Comparison of ENCODE assay signal across 1 cellular context in the genomic region with DNA sequence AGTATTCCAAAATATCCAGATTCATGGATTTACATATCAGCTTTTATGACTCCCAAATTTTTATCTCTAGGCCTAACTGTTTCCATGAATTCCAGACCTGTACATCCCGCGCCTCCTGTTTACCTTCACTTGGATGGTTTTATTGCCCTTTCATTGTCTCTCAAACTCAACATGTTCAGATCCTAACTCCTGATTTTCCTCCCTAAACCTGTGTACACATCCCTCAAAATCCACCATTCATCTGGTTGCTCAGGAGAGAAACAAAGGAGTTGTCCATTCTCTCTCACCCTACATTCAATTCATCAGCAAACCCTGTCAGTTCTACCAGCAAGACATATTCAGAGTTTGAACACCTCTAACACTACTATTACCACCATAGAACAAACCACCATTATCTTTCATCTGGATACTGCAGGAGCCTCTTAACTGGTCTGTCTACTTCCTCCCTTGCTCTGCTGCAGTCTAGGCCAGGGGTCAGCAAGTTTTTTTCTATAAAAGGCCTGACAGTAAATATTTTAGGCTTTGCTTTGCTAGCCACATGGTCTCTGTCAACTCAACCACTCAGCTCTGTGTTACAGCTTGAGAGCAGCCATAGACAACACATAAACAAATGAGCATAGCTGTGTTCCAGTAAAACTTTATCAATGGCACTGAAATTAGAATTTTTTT.
TF ChIP-seq lines count a peak whose summit lies in the region.

No MANE protein-coding gene starts in this region.

TF ChIP-seq in IMR-90, 13 proteins besides CTCF, POLR2A, EP300 and RAD21:
- TF ChIP-seq, protein P1, sequence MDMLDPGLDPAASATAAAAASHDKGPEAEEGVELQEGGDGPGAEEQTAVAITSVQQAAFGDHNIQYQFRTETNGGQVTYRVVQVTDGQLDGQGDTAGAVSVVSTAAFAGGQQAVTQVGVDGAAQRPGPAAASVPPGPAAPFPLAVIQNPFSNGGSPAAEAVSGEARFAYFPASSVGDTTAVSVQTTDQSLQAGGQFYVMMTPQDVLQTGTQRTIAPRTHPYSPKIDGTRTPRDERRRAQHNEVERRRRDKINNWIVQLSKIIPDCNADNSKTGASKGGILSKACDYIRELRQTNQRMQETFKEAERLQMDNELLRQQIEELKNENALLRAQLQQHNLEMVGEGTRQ (IDR thresholded peaks at IDR 0.05; ENCODE audit: low read depth, low read length), result no peak
- no peak for TF ChIP-seq RFX5 (IDR thresholded peaks at IDR 0.05; ENCODE audit: low read depth, low read length)
- no peak for TF ChIP-seq NFE2L2 (IDR thresholded peaks at IDR 0.05; ENCODE audit: low read depth, low read length)
- TF ChIP-seq BHLHE40 (IDR thresholded peaks at IDR 0.05; ENCODE audit: low read depth, low read length), result no peak
- TF ChIP-seq, protein P2, sequence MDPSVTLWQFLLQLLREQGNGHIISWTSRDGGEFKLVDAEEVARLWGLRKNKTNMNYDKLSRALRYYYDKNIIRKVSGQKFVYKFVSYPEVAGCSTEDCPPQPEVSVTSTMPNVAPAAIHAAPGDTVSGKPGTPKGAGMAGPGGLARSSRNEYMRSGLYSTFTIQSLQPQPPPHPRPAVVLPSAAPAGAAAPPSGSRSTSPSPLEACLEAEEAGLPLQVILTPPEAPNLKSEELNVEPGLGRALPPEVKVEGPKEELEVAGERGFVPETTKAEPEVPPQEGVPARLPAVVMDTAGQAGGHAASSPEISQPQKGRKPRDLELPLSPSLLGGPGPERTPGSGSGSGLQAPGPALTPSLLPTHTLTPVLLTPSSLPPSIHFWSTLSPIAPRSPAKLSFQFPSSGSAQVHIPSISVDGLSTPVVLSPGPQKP (IDR thresholded peaks at IDR 0.05; ENCODE audit: borderline replicate concordance, low read depth, low read length), result no peak
- no peak for TF ChIP-seq CHD1 (IDR thresholded peaks at IDR 0.05; ENCODE audit: low read depth, low read length)
- no peak for TF ChIP-seq MAFK (IDR thresholded peaks at IDR 0.05; ENCODE audit: low read depth, low read length)
- TF ChIP-seq RCOR1 (IDR thresholded peaks at IDR 0.05; ENCODE audit: insufficient replicate concordance, low read length), result no peak
- no peak for TF ChIP-seq MXI1 (IDR thresholded peaks at IDR 0.05; ENCODE audit: borderline replicate concordance, low read depth, low read length)
